In genomic region chr5:133969654-133970324, GRCh38 we compare ENCODE assay signal across 9 cellular contexts. TPM values are rescaled to one million over a fixed set of nuclear protein-coding genes. Genes with fewer than 3 reads are reported as not detected.
A peak's percentile ranks its signal among the peaks of the same experiment; 100 is the strongest.
DNase-seq lines count a peak whose midpoint lies in the region; ATAC-seq and TF ChIP-seq lines count a peak whose summit lies in the region.
"Had no signal": no experiment of that assay in that cellular context is flagged by ENCODE, and none has a peak within 500 bp of the region (broad histone marks: within the 10 kb centered on the region; RNA-seq: fewer than 3 reads in every experiment).

No MANE protein-coding gene starts in this region.

- no peaks in the 10 kb centered on the region for H3K9me3 ChIP-seq in CD4-positive, alpha-beta memory T cell (ENCODE audit: control insufficient read depth in 1 of 2, low read length in 2 of 2)
- H3K9me3 ChIP-seq in adipocyte (ENCODE audit: control insufficient read depth, low read length) (no peaks in the 10 kb centered on the region), thyroid gland (no peaks in the 10 kb centered on the region)

- no peak for TF ChIP-seq POLR2A in thyroid gland (IDR thresholded peaks at IDR 0.05)

- peaks cover 10% of the 10 kb centered on the region for H3K36me3 ChIP-seq in CD4-positive, alpha-beta memory T cell (ENCODE audit: insufficient read depth, low read length)
- H3K36me3 ChIP-seq in adipocyte (ENCODE audit: control insufficient read depth, insufficient read depth, low read length, severe bottlenecking) (peaks cover 40% of the 10 kb centered on the region), thyroid gland (peaks cover 20% of the 10 kb centered on the region in 2 donors)

- H3K27me3 Mint-ChIP-seq in CD4-positive, alpha-beta memory T cell: no peaks in the 10 kb centered on the region
- H3K27me3 Mint-ChIP-seq in mesothelial cell of epicardium (ENCODE audit: low read depth): no peaks in the 10 kb centered on the region

- peaks cover 30 to 40% (median 35%) of the 10 kb centered on the region in 4 donors for H3K4me1 Mint-ChIP-seq in CD4-positive, alpha-beta memory T cell
- peaks cover 28% of the 10 kb centered on the region for H3K4me1 Mint-ChIP-seq in mesothelial cell of epicardium

- DNase-seq in CD4-positive, alpha-beta memory T cell: no peak
- DNase-seq in adipocyte (ENCODE audit: low read depth) (no peak), mesothelial cell of epicardium (ENCODE audit: low spot score in 2 of 2, unreplicated experiment in 2 of 2) (no peak), activated gamma-delta T cell (lab: John Stamatoyannopoulos, UW) (no peak), NCI-H1092 treated with DMSO at 0.1 percent for 48 hours (lab: John Stamatoyannopoulos, UW) (no peak), thyroid gland (no peak)

- POLR2A ChIA-PET in CD4-positive, alpha-beta memory T cell (lab: Charles Lee; ENCODE audit: partially characterized antibody): interaction anchor here (0.6 to 2.0 kb wide), 3 partner anchors 34 to 502 kb away, joined by 4 to 14 read pairs (median 5); partner anchors contain the start of gene VDAC1

- 71 to 85% methylated on average over 7 of the region's 7 CpGs for WGBS in thyroid gland, 2 donors

- intact Hi-C loops in CD4-positive, alpha-beta memory T cell (cut with micrococcal nuclease): no loop called here
- intact Hi-C loops in thyroid gland (cut with DNase I): no loop called here

- peak overlapping the region; percentile 95 for H3K27ac ChIP-seq in CD4-positive, alpha-beta memory T cell (ENCODE audit: low read depth, low read length)
- peak overlapping the region in 1 of 3 donors; percentile 72 for H3K27ac ChIP-seq in thyroid gland
- H3K27ac ChIP-seq: HL-60 had no signal

- H3K4me1 ChIP-seq in CD4-positive, alpha-beta memory T cell (ENCODE audit: insufficient read depth, low read length): peaks cover 30% of the 10 kb centered on the region
- H3K4me1 ChIP-seq in adipocyte (ENCODE audit: control insufficient read depth, insufficient read depth, low read length) (peaks cover 48% of the 10 kb centered on the region), thyroid gland (peaks cover 8 to 12% of the 10 kb centered on the region in 2 donors)

- H3K27ac Mint-ChIP-seq in CD4-positive, alpha-beta memory T cell: peak overlapping the region; percentile 80 to 99 (median 94)
- peak overlapping the region; percentile 95 for H3K27ac Mint-ChIP-seq in mesothelial cell of epicardium

- peak overlapping the region; percentile 89 to 99 (median 97) for H3K4me3 Mint-ChIP-seq in CD4-positive, alpha-beta memory T cell
- peak overlapping the region; percentile 93 for H3K4me3 Mint-ChIP-seq in mesothelial cell of epicardium

- H3K9me3 Mint-ChIP-seq in CD4-positive, alpha-beta memory T cell: no peaks in the 10 kb centered on the region
- peaks cover 4% of the 10 kb centered on the region for H3K9me3 Mint-ChIP-seq in mesothelial cell of epicardium

- TF ChIP-seq CTCF in mesothelial cell of epicardium (IDR thresholded peaks at IDR 0.05; ENCODE audit: unreplicated experiment) (no peak), thyroid gland (IDR thresholded peaks at IDR 0.05) (no peak)

- H3K36me3 Mint-ChIP-seq in CD4-positive, alpha-beta memory T cell: peaks cover 10 to 50% of the 10 kb centered on the region in 2 donors
- peaks cover 7% of the 10 kb centered on the region for H3K36me3 Mint-ChIP-seq in mesothelial cell of epicardium

- CTCF ChIA-PET in CD4-positive, alpha-beta memory T cell (lab: Charles Lee; ENCODE audit: partially characterized antibody): interaction anchor here (1.2 to 2.1 kb wide), 5 partner anchors 10 to 320 kb away, joined by 3 to 12 read pairs (median 3); no protein-coding TSS in a partner anchor

- ATAC-seq in HG03432 (IDR thresholded peaks at IDR 0.05; ENCODE audit: unreplicated experiment) (peak; percentile 28), GM19395 (IDR thresholded peaks at IDR 0.05; ENCODE audit: unreplicated experiment) (no peak)

- H3K4me3 ChIP-seq in CD4-positive, alpha-beta memory T cell (ENCODE audit: low read length in 2 of 2): peak overlapping the region in 1 of 2 donors; percentile 84
- peak overlapping the region; percentile 97 for H3K4me3 ChIP-seq in adipocyte (ENCODE audit: low read length)
- no peak overlapping the region for H3K4me3 ChIP-seq in thyroid gland (replicated peaks in 1 of 3)

- H3K27me3 ChIP-seq in CD4-positive, alpha-beta memory T cell (ENCODE audit: insufficient read depth, low read length): no peaks in the 10 kb centered on the region
- H3K27me3 ChIP-seq in adipocyte (replicated peaks; ENCODE audit: control insufficient read depth, insufficient read depth, low read length) (no peaks in the 10 kb centered on the region), thyroid gland (no peaks in the 10 kb centered on the region)

- H3K9ac ChIP-seq in adipocyte (ENCODE audit: low read length): peak overlapping the region; percentile 99

RNA-seq across cellular contexts. Expression of gene C5orf15, which starts 1.4 kb away (rescaled TPM):
- 10 to 100 TPM; 13.3 to 16.0 TPM for total RNA-seq in CD4-positive, alpha-beta memory T cell
- polyA plus RNA-seq in CD4-positive, alpha-beta memory T cell: 10 to 100 TPM; 28.5 to 28.8 TPM
- total RNA-seq in mesothelial cell of epicardium (44.2 to 47.4 TPM (median 47.3 TPM) in 3 replicates), thyroid gland (10 to 100 TPM; 53.7 to 76.3 (median 71.4) TPM)

RNA-seq across cellular contexts. Expression of gene VDAC1, which starts 35.0 kb away (rescaled TPM):
- total RNA-seq in CD4-positive, alpha-beta memory T cell: 10 to 100 TPM; 45.1 to 46.4 TPM
- polyA plus RNA-seq in CD4-positive, alpha-beta memory T cell: 100 to 1,000 TPM; 100 to 103 TPM
- 108 to 111 TPM (median 109 TPM) in 3 replicates for total RNA-seq in mesothelial cell of epicardium
- 100 to 1,000 TPM; 122 to 166 (median 136) TPM for total RNA-seq in thyroid gland
